ENCODE assay signal across 9 cellular contexts in the genomic region with DNA sequence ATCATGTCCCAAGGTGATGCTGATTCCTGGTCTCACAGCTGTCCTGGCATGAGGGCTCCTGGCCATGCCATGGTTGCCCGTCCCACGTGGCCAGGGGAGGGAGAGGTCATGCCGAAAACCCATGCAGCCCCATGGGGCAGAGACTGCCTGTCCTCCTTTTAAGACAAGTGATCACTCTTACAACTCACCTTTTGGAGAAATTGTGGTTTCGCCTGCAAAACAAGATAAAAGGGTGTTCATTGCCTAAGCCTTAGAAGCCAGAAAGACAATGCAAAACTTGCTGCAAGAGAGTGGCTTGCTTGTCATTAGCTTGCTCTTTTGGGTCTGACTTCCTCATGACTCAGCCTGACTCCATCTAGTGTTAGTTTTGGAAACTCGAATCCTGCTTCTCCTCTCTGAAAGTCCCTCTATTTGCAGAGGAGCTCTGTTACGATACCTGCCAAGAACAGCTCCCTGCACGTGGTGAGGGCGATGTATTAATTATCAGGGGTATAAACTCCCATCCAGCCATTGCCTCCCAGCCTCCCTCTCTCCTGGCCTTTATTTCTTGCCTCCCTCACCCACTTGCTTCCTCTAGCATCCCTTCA. TPM values are rescaled to one million over a fixed set of nuclear protein-coding genes. Genes with fewer than 3 reads are reported as not detected.
DNase-seq lines count a peak whose midpoint lies in the region; ATAC-seq, FAIRE-seq and TF ChIP-seq lines count a peak whose summit lies in the region.
"Had no signal": no experiment of that assay in that cellular context is flagged by ENCODE, and none has a peak within 500 bp of the region (broad histone marks: within the 10 kb centered on the region; RNA-seq: fewer than 3 reads in every experiment).

No MANE protein-coding gene starts in this region.

- H3K27me3 ChIP-seq in BE2C (no peaks in the 10 kb centered on the region), Loucy (ENCODE audit: insufficient read depth, low read length, poor library complexity, severe bottlenecking) (no peaks in the 10 kb centered on the region), mammary epithelial cell (ENCODE audit: insufficient read depth, low read length) (no peaks in the 10 kb centered on the region), HepG2 (ENCODE audit: control insufficient read depth in 1 of 2, insufficient read depth in 2 of 2, low read length in 2 of 2) (no peaks in the 10 kb centered on the region; a peak in 1 of 5 replicates)

- H3K9ac ChIP-seq in Loucy (ENCODE audit: low read depth, low read length, poor library complexity, severe bottlenecking) (no peak overlapping the region), mammary epithelial cell (ENCODE audit: insufficient read depth, low read length) (no peak overlapping the region), HepG2 (ENCODE audit: insufficient read depth, low read depth, low read length) (no peak overlapping the region)

- H3K4me3 ChIP-seq in BE2C (ENCODE audit: low read depth, low read length) (no peak overlapping the region), Loucy (ENCODE audit: low read length, poor library complexity, severe bottlenecking) (no peak overlapping the region), mammary epithelial cell (replicated peaks in 1 of 3; ENCODE audit: insufficient read depth in 1 of 3, low read depth in 2 of 3, low read length in 3 of 3) (no peak overlapping the region), HepG2 (replicated peaks in 1 of 3; ENCODE audit: insufficient read depth in 1 of 3, low read depth in 2 of 3, low read length in 3 of 3) (no peak overlapping the region)

- CTCF ChIA-PET in mammary epithelial cell (lab: Charles Lee; ENCODE audit: low non-redundant PET) (interaction anchor here (0.6 to 0.9 kb wide), 4 partner anchors 47 to 505 kb away, joined by 3 to 8 read pairs (median 3); no protein-coding TSS in a partner anchor), HepG2 (lab: Yijun Ruan, JAX; ENCODE audit: low intra/inter-chr PET ratio, low total read pairs) (no interaction called here)

- intact Hi-C loops in mammary epithelial cell (cut with micrococcal nuclease), result loop anchor here (1.0 kb wide), 1 partner anchor 503 kb away; no protein-coding TSS in a partner anchor
- intact Hi-C loops in HepG2 (cut with micrococcal nuclease; ENCODE audit: unreplicated experiment), result no loop called here

- H3K27ac ChIP-seq in mammary epithelial cell (ENCODE audit: insufficient read depth, low read depth, low read length) (no peak overlapping the region), HepG2 (ENCODE audit: extremely low read length, insufficient read depth, low read length) (no peak overlapping the region)

- POLR2A ChIA-PET in HepG2 (lab: Yijun Ruan, JAX), result no interaction called here

- H3K36me3 ChIP-seq in BE2C (no peaks in the 10 kb centered on the region), Loucy (ENCODE audit: insufficient read depth, low read length) (no peaks in the 10 kb centered on the region), mammary epithelial cell (ENCODE audit: insufficient read depth, low read length) (no peaks in the 10 kb centered on the region), HepG2 (replicated peaks in 1 of 2; ENCODE audit: control insufficient read depth in 1 of 2, insufficient read depth in 2 of 2, low read length in 2 of 2) (no peaks in the 10 kb centered on the region)

- in situ Hi-C loops in mammary epithelial cell (cut with MboI; ENCODE audit: low sequenced_read_pairs in 2 of 2), result no loop called here
- in situ Hi-C loops in HepG2 (cut with HindIII; ENCODE audit: extremely low pct_ligation_motif_present, low pct_unique_long_range_greater_than_20kb), result loop anchor here (10.0 kb wide), 2 partner anchors 277 to 507 kb away; no protein-coding TSS in a partner anchor

- H4K20me1 ChIP-seq in Loucy (ENCODE audit: insufficient read depth, low read length, poor library complexity, severe bottlenecking), result no peaks in the 10 kb centered on the region
- no peaks in the 10 kb centered on the region for H4K20me1 ChIP-seq in mammary epithelial cell (ENCODE audit: insufficient read depth, low read length)
- H4K20me1 ChIP-seq in HepG2 (ENCODE audit: insufficient read depth, low read length), result no peaks in the 10 kb centered on the region

- H3K79me2 ChIP-seq in Loucy (ENCODE audit: insufficient read depth, low read length) (no peaks in the 10 kb centered on the region), mammary epithelial cell (ENCODE audit: insufficient read depth, low read length) (no peaks in the 10 kb centered on the region), HepG2 (ENCODE audit: insufficient read depth, low read length) (no peaks in the 10 kb centered on the region)

- dilution Hi-C loops in mammary epithelial cell (cut with HindIII; ENCODE audit: low sequenced_read_pairs), result no loop called here

- H2AFZ ChIP-seq in Loucy (ENCODE audit: low read length) (no peak overlapping the region), mammary epithelial cell (ENCODE audit: low read depth, low read length) (no peak overlapping the region), HepG2 (ENCODE audit: low read length) (no peak overlapping the region)

- TF ChIP-seq RAD21 in HepG2 (CRISPR knock-in tag; IDR thresholded peaks at IDR 0.05), result no peak

- peak; percentile 53; the same call in 1 of the 3 replicates for ATAC-seq in HepG2
- ATAC-seq: activated CD4-positive, CD25-positive, alpha-beta regulatory T cell treated with anti-CD3 and anti-CD28 coated beads, Interleukin-2, amount 50 U/mL, for 24 hours had no signal

- no peaks in the 10 kb centered on the region for H3K4me1 ChIP-seq in BE2C
- H3K4me1 ChIP-seq in Loucy (ENCODE audit: insufficient read depth, low read length, poor library complexity, severe bottlenecking), result peaks cover 7% of the 10 kb centered on the region
- no peaks in the 10 kb centered on the region for H3K4me1 ChIP-seq in mammary epithelial cell (ENCODE audit: insufficient read depth, low read length)
- no peaks in the 10 kb centered on the region for H3K4me1 ChIP-seq in HepG2 (ENCODE audit: insufficient read depth, low read length)

- no peaks in the 10 kb centered on the region for H3K9me3 ChIP-seq in BE2C
- H3K9me3 ChIP-seq in Loucy (ENCODE audit: insufficient read depth, low read depth, low read length), result no peaks in the 10 kb centered on the region
- no peaks in the 10 kb centered on the region for H3K9me3 ChIP-seq in mammary epithelial cell (replicated peaks; ENCODE audit: insufficient read depth, low read length)
- no peaks in the 10 kb centered on the region for H3K9me3 ChIP-seq in HepG2 (ENCODE audit: low read length)

- BruUV-seq in mammary epithelial cell (replicated peaks; lab: Mats Ljungman, UMichigan), result no TSS peak
- no TSS peak for BruUV-seq in HepG2 (replicated peaks; lab: Mats Ljungman, UMichigan)

- no peak for FAIRE-seq in HepG2 (lab: Jason Lieb, UNC)

- H3K4me2 ChIP-seq in Loucy (ENCODE audit: low read depth, low read length, poor library complexity, severe bottlenecking), result no peak overlapping the region
- H3K4me2 ChIP-seq in mammary epithelial cell (ENCODE audit: insufficient read depth, low read depth, low read length), result no peak overlapping the region
- H3K4me2 ChIP-seq in HepG2 (ENCODE audit: low read depth, low read length), result no peak overlapping the region

- TF ChIP-seq POLR2A in HepG2 (IDR thresholded peaks at IDR 0.05; ENCODE audit: insufficient read depth in 1 of 2, low read depth in 2 of 2, low read length in 2 of 2), result no peak

- TF ChIP-seq EP300 in HepG2 (IDR thresholded peaks at IDR 0.05; ENCODE audit: low read depth in 2 of 2, low read length in 2 of 2), result no peak
- no peak for TF ChIP-seq EP300 in HepG2 (CRISPR knock-in tag; IDR thresholded peaks at IDR 0.05; ENCODE audit: borderline replicate concordance)

- DNase-seq in BE2C, result no peak
- DNase-seq in mammary epithelial cell, result peak; percentile 17
- DNase-seq in HepG2 (ENCODE audit: low spot score), result no peak
- DNase-seq in DMS153 (lab: John Stamatoyannopoulos, UW), result no peak
- no peak for DNase-seq in activated CD4-positive, CD25-positive, alpha-beta regulatory T cell (lab: John Stamatoyannopoulos, UW)
- DNase-seq in T-helper 9 cell, result no peak
- no peak for DNase-seq in central memory CD4-positive, alpha-beta T cell

- TF ChIP-seq CTCF in BE2C (IDR thresholded peaks at IDR 0.05; ENCODE audit: low read depth, low read length) (peak; percentile 45), Loucy (conservative IDR thresholded peaks at IDR 0.05; ENCODE audit: low read length) (peak; percentile 57), mammary epithelial cell (conservative IDR thresholded peaks at IDR 0.05 in 1 of 2, IDR thresholded peaks at IDR 0.05 in 1 of 2; ENCODE audit: extremely low read depth in 1 of 2, insufficient read depth in 1 of 2, low read depth in 1 of 2, low read length in 2 of 2) (peak; percentile 10 to 47), HepG2 (CRISPR knock-in tag; IDR thresholded peaks at IDR 0.05) (peak; percentile 34)

- H3F3A ChIP-seq in Loucy (ENCODE audit: low read depth), result no peaks in the 10 kb centered on the region

- no peaks in the 10 kb centered on the region for H3K9me2 ChIP-seq in Loucy (replicated peaks; ENCODE audit: low read depth, low read length)

- 73% methylated on average over 6 of the region's 8 CpGs for WGBS in mammary epithelial cell (ENCODE audit: low coverage, missing lambda C conversion rate)
- WGBS in HepG2 (ENCODE audit: low lambda C conversion rate), result 13% methylated on average over 8 of the region's 8 CpGs

RNA-seq across cellular contexts. Expression of a gene that starts 26.7 kb away (rescaled TPM):
- polyA plus RNA-seq in BE2C (2012; ENCODE audit: insufficient read depth, insufficient read length, low read depth), result 18.5 TPM
- not detected for total RNA-seq in mammary epithelial cell
- polyA plus RNA-seq in mammary epithelial cell, result not detected
- not detected for polyA minus RNA-seq in mammary epithelial cell
- not detected in 2 replicates for total RNA-seq in HepG2 (2016; rRNA removed; fragmentation: Illumina TruSeq; extraction: Trizol)
- not detected in 2 replicates for total RNA-seq in HepG2 (2016; cell fraction: cytosol; rRNA removed; fragmentation: Illumina TruSeq; extraction: Trizol; ENCODE audit: low read depth)
- total RNA-seq in HepG2 (2016; cell fraction: insoluble cytoplasmic fraction; rRNA removed; fragmentation: Illumina TruSeq; extraction: Trizol), result not detected in 2 replicates
- total RNA-seq in HepG2 (2016; cell fraction: membrane; rRNA removed; fragmentation: Illumina TruSeq; extraction: Trizol), result not detected in 2 replicates
- not detected in 2 replicates for total RNA-seq in HepG2 (2016; cell fraction: nucleus; rRNA removed; fragmentation: Illumina TruSeq; extraction: Trizol)
- polyA plus RNA-seq in HepG2 (2011; rRNA removed), result not detected in 2 replicates
- polyA plus RNA-seq in HepG2 (2011; cell fraction: cytosol; rRNA removed), result not detected in 2 replicates
- not detected in 2 replicates for polyA plus RNA-seq in HepG2 (2011; cell fraction: nucleus; rRNA removed)
- not detected in 2 replicates for polyA plus RNA-seq in HepG2 (2012)
- not detected in 2 replicates for polyA plus RNA-seq in HepG2 (2016; cell fraction: cytosol; fragmentation: Illumina TruSeq; extraction: Trizol; ENCODE audit: low read depth)
- not detected in 2 replicates for polyA plus RNA-seq in HepG2 (2016; cell fraction: insoluble cytoplasmic fraction; fragmentation: Illumina TruSeq; extraction: Trizol; ENCODE audit: low read depth)
- not detected in 2 replicates for polyA plus RNA-seq in HepG2 (2016; cell fraction: membrane; fragmentation: Illumina TruSeq; extraction: Trizol; ENCODE audit: low read depth)
- not detected in 2 replicates for polyA plus RNA-seq in HepG2 (2016; cell fraction: nucleus; fragmentation: Illumina TruSeq; extraction: Trizol; ENCODE audit: insufficient read depth, low read depth)
- polyA minus RNA-seq in HepG2 (2011; rRNA and poly(A)+ RNA removed; ENCODE audit: low replicate concordance), result not detected in 2 replicates
- polyA minus RNA-seq in HepG2 (2011; cell fraction: cytosol; rRNA and poly(A)+ RNA removed), result not detected in 2 replicates
- not detected in 2 replicates for polyA minus RNA-seq in HepG2 (2011; cell fraction: nucleus; rRNA and poly(A)+ RNA removed)

RNA-seq across cellular contexts. Expression of a gene that starts 27.7 kb away (rescaled TPM):
- not detected for polyA plus RNA-seq in BE2C (2012; ENCODE audit: insufficient read depth, insufficient read length, low read depth)
- total RNA-seq in mammary epithelial cell (not detected), HepG2 (2016; rRNA removed; fragmentation: Illumina TruSeq; extraction: Trizol) (not detected in 2 replicates)
- polyA plus RNA-seq in mammary epithelial cell (not detected), HepG2 (2011; rRNA removed) (not detected in 2 replicates)
- polyA minus RNA-seq in mammary epithelial cell, result not detected
- total RNA-seq in HepG2 (2016; cell fraction: cytosol; rRNA removed; fragmentation: Illumina TruSeq; extraction: Trizol; ENCODE audit: low read depth), result not detected in 2 replicates
- not detected in 2 replicates for total RNA-seq in HepG2 (2016; cell fraction: insoluble cytoplasmic fraction; rRNA removed; fragmentation: Illumina TruSeq; extraction: Trizol)
- not detected in 2 replicates for total RNA-seq in HepG2 (2016; cell fraction: membrane; rRNA removed; fragmentation: Illumina TruSeq; extraction: Trizol)
- not detected in 2 replicates for total RNA-seq in HepG2 (2016; cell fraction: nucleus; rRNA removed; fragmentation: Illumina TruSeq; extraction: Trizol)
- not detected in 2 replicates for polyA plus RNA-seq in HepG2 (2011; cell fraction: cytosol; rRNA removed)
- polyA plus RNA-seq in HepG2 (2011; cell fraction: nucleus; rRNA removed), result not detected in 2 replicates
- not detected in 2 replicates for polyA plus RNA-seq in HepG2 (2012)
- not detected in 2 replicates for polyA plus RNA-seq in HepG2 (2016; cell fraction: cytosol; fragmentation: Illumina TruSeq; extraction: Trizol; ENCODE audit: low read depth)
- polyA plus RNA-seq in HepG2 (2016; cell fraction: insoluble cytoplasmic fraction; fragmentation: Illumina TruSeq; extraction: Trizol; ENCODE audit: low read depth), result not detected in 2 replicates
- not detected in 2 replicates for polyA plus RNA-seq in HepG2 (2016; cell fraction: membrane; fragmentation: Illumina TruSeq; extraction: Trizol; ENCODE audit: low read depth)
- not detected in 2 replicates for polyA plus RNA-seq in HepG2 (2016; cell fraction: nucleus; fragmentation: Illumina TruSeq; extraction: Trizol; ENCODE audit: insufficient read depth, low read depth)
- not detected in 2 replicates for polyA minus RNA-seq in HepG2 (2011; rRNA and poly(A)+ RNA removed; ENCODE audit: low replicate concordance)
- not detected in 2 replicates for polyA minus RNA-seq in HepG2 (2011; cell fraction: cytosol; rRNA and poly(A)+ RNA removed)
- polyA minus RNA-seq in HepG2 (2011; cell fraction: nucleus; rRNA and poly(A)+ RNA removed), result not detected in 2 replicates

RNA-seq across cellular contexts. Expression of a gene that starts 46.2 kb away (rescaled TPM):
- polyA plus RNA-seq in BE2C (2012; ENCODE audit: insufficient read depth, insufficient read length, low read depth), result 1.0 TPM
- under 1 TPM in 1 of 2 donors, not detected in 1; under 0.01 TPM for total RNA-seq in mammary epithelial cell
- polyA plus RNA-seq in mammary epithelial cell, result not detected
- polyA minus RNA-seq in mammary epithelial cell, result not detected
- not detected in 2 replicates for total RNA-seq in HepG2 (2016; rRNA removed; fragmentation: Illumina TruSeq; extraction: Trizol)
- not detected in 2 replicates for total RNA-seq in HepG2 (2016; cell fraction: cytosol; rRNA removed; fragmentation: Illumina TruSeq; extraction: Trizol; ENCODE audit: low read depth)
- total RNA-seq in HepG2 (2016; cell fraction: insoluble cytoplasmic fraction; rRNA removed; fragmentation: Illumina TruSeq; extraction: Trizol), result not detected in 2 replicates
- not detected in 2 replicates for total RNA-seq in HepG2 (2016; cell fraction: membrane; rRNA removed; fragmentation: Illumina TruSeq; extraction: Trizol)
- total RNA-seq in HepG2 (2016; cell fraction: nucleus; rRNA removed; fragmentation: Illumina TruSeq; extraction: Trizol), result not detected in 2 replicates
- polyA plus RNA-seq in HepG2 (2011; rRNA removed), result not detected in 2 replicates
- polyA plus RNA-seq in HepG2 (2011; cell fraction: cytosol; rRNA removed), result not detected in 2 replicates
- not detected in 2 replicates for polyA plus RNA-seq in HepG2 (2011; cell fraction: nucleus; rRNA removed)
- polyA plus RNA-seq in HepG2 (2012), result not detected in 2 replicates
- polyA plus RNA-seq in HepG2 (2016; cell fraction: cytosol; fragmentation: Illumina TruSeq; extraction: Trizol; ENCODE audit: low read depth), result not detected in 2 replicates
- polyA plus RNA-seq in HepG2 (2016; cell fraction: insoluble cytoplasmic fraction; fragmentation: Illumina TruSeq; extraction: Trizol; ENCODE audit: low read depth), result not detected in 2 replicates
- not detected in 2 replicates for polyA plus RNA-seq in HepG2 (2016; cell fraction: membrane; fragmentation: Illumina TruSeq; extraction: Trizol; ENCODE audit: low read depth)
- polyA plus RNA-seq in HepG2 (2016; cell fraction: nucleus; fragmentation: Illumina TruSeq; extraction: Trizol; ENCODE audit: insufficient read depth, low read depth), result not detected in 2 replicates
- 0.04 TPM in 1 of 2 replicates, not detected in the other for polyA minus RNA-seq in HepG2 (2011; rRNA and poly(A)+ RNA removed; ENCODE audit: low replicate concordance)
- not detected in 2 replicates for polyA minus RNA-seq in HepG2 (2011; cell fraction: cytosol; rRNA and poly(A)+ RNA removed)
- not detected in 2 replicates for polyA minus RNA-seq in HepG2 (2011; cell fraction: nucleus; rRNA and poly(A)+ RNA removed)
